8 cellular contexts compared by ENCODE assay signal in genomic region chr3:172562881-172563835, GRCh38. TPM values are rescaled to one million over a fixed set of nuclear protein-coding genes. Genes with fewer than 3 reads are reported as not detected.
DNase-seq lines count a peak whose midpoint lies in the region; ATAC-seq and TF ChIP-seq lines count a peak whose summit lies in the region.

No MANE protein-coding gene starts in this region.

- intact Hi-C loops in sigmoid colon (cut with DNase I): no loop called here

- H3K36me3 ChIP-seq in sigmoid colon: no peaks in the 10 kb centered on the region

- no peak for ATAC-seq in HG02840 (IDR thresholded peaks at IDR 0.05; ENCODE audit: low FRiP score, unreplicated experiment)

- WGBS in sigmoid colon, 2 donors: 5 to 15% methylated on average over 8 of the region's 8 CpGs

- TF ChIP-seq EP300 in sigmoid colon (IDR thresholded peaks at IDR 0.05): peak in 1 of 4 donors; percentile 23

- no peak for TF ChIP-seq POLR2A in sigmoid colon (IDR thresholded peaks at IDR 0.05)

- no peaks in the 10 kb centered on the region for H3K27me3 ChIP-seq in HL-60 (ENCODE audit: insufficient read depth, poor library complexity, severe bottlenecking)
- no peaks in the 10 kb centered on the region for H3K27me3 ChIP-seq in sigmoid colon

- H3K4me3 ChIP-seq in HL-60 (replicated peaks; ENCODE audit: insufficient read depth, low read length) (0 out of 2 replicates have a peak overlapping the region, but pooled peaks have one; percentile 0), foreskin fibroblast (ENCODE audit: low read depth in 1 of 2, low read length in 2 of 2) (peak overlapping the region in 1 of 2 donors; percentile 13), sigmoid colon (peak overlapping the region in 3 of 4 donors; percentile 6 to 15 (median 7))

- peak overlapping the region; percentile 51 for H3K27ac ChIP-seq in HL-60 (replicated peaks)
- H3K27ac ChIP-seq in sigmoid colon: peak overlapping the region; percentile 62 to 75 (median 66)

- DNase-seq in stimulated activated naive CD4-positive, alpha-beta T cell treated with Interleukin-2 at 50 U/mL for 16 hours (lab: John Stamatoyannopoulos, UW): peak; percentile 47
- no peak for DNase-seq in stimulated activated naive CD4-positive, alpha-beta T cell (lab: John Stamatoyannopoulos, UW)
- peak; percentile 6 to 34 for DNase-seq in HL-60 (ENCODE audit: low read depth in 1 of 2, low spot score in 1 of 2)
- peak; percentile 49 for DNase-seq in activated CD4-positive, alpha-beta T cell treated with anti-CD3 and anti-CD28 coated beads for 48 hours
- DNase-seq in foreskin fibroblast: peak; percentile 33 to 53
- peak; percentile 74 for DNase-seq in sigmoid colon
- DNase-seq in GOT3 (lab: John Stamatoyannopoulos, UW): no peak

- no peak for TF ChIP-seq CTCF in HL-60 (IDR thresholded peaks at IDR 0.05; ENCODE audit: insufficient read depth, low read length)
- TF ChIP-seq CTCF in foreskin fibroblast (IDR thresholded peaks at IDR 0.05; ENCODE audit: low read depth, low read length): no peak
- no peak for TF ChIP-seq CTCF in sigmoid colon (IDR thresholded peaks at IDR 0.05)

- H3K9me3 ChIP-seq in sigmoid colon: no peaks in the 10 kb centered on the region

- peaks cover 0 to 33% (median 20%) of the 10 kb centered on the region in 4 donors for H3K4me1 ChIP-seq in sigmoid colon

RNA-seq across cellular contexts. Expression of gene TNFSF10, which starts 39.9 kb away (rescaled TPM):
- total RNA-seq in sigmoid colon: 10 to 100 TPM; 17.9 to 36.4 (median 29.9) TPM
- polyA plus RNA-seq in sigmoid colon: 10 to 100 TPM; 37.8 to 76.8 (median 51.1) TPM

Comparison
In these comparisons a context has a peak if more than half of its experiments do, and no peak if none do; other contexts are left out.
1. DNase-seq: peak in stimulated activated naive CD4-positive, alpha-beta T cell treated with Interleukin-2 at 50 U/mL for 16 hours (single experiment), HL-60 (2 of 2), activated CD4-positive, alpha-beta T cell treated with anti-CD3 and anti-CD28 coated beads for 48 hours (single experiment), foreskin fibroblast (2 of 2) and sigmoid colon (single experiment); none in stimulated activated naive CD4-positive, alpha-beta T cell (0 of 6) and GOT3 (single experiment).